17 cellular contexts compared by ENCODE assay signal in the genomic region with DNA sequence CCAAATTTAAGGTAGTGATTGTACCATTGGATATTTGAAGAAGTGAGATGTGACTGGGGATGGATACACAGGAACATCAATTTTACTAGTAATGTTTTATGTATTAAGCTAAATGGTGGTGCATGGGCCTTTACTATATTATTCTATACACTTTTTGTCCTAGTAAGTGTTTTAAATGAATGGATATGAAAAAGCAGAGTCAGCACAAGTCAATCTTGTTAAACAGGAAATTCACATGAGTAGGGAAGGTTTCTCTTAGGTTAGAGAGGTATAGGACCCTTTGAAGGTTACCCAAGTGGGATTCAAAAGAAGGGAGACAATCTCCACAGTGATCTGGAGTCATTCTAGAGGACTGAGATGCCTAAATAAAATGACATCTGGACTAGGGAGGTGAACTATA.
A peak's percentile ranks its signal among the peaks of the same experiment; 100 is the strongest.
DNase-seq lines count a peak whose midpoint lies in the region; ATAC-seq, FAIRE-seq and TF ChIP-seq lines count a peak whose summit lies in the region.
"Had no signal": no experiment of that assay in that cellular context is flagged by ENCODE, and none has a peak within 500 bp of the region (broad histone marks: within the 10 kb centered on the region; RNA-seq: fewer than 3 reads in every experiment).

No MANE protein-coding gene starts in this region.

- H4K91ac ChIP-seq in IMR-90 (ENCODE audit: insufficient read depth, low read depth, low read length), result no peak overlapping the region

- no peak overlapping the region for H2AK5ac ChIP-seq in IMR-90 (ENCODE audit: low read depth, low read length)

- in situ Hi-C loops in IMR-90 (cut with MboI; ENCODE audit: low sequenced_read_pairs), result no loop called here
- in situ Hi-C loops in K562 (cut with MboI), result no loop called here

- FAIRE-seq in K562 (lab: Jason Lieb, UNC), result no peak
- FAIRE-seq: A204.1, G401.6, GM12891 had no signal

- DNase-seq in IMR-90 (no peak), K562 (ENCODE audit: extremely low read depth in 1 of 4, low spot score in 3 of 4) (no peak), foreskin keratinocyte (no peak), substantia nigra (lab: John Stamatoyannopoulos, UW) (no peak), DMS153 treated with DMSO at 0.1 percent for 48 hours (lab: John Stamatoyannopoulos, UW; ENCODE audit: unreplicated experiment) (no peak), NAMALWA (ENCODE audit: low spot score) (no peak), ascending aorta (ENCODE audit: low spot score in 2 of 2) (no peak)
- DNase-seq: BE2C; CD4-positive, alpha-beta memory T cell; DMS79 treated with DMSO at 0.1 percent for 48 hours; EL; GOT3; H9 had no signal

- H3K18ac ChIP-seq in IMR-90 (ENCODE audit: low read depth, low read length), result no peak overlapping the region; the same call in 1 of the 2 replicates

- peaks cover 4% of the 10 kb centered on the region for H3K4me1 ChIP-seq in IMR-90 (ENCODE audit: control insufficient read depth, insufficient read depth, low read length)
- H3K4me1 ChIP-seq in K562 (replicated peaks in 1 of 2; ENCODE audit: control insufficient read depth in 2 of 2, insufficient read depth in 2 of 2, low read length in 2 of 2), result no peaks in the 10 kb centered on the region
- peaks cover 31% of the 10 kb centered on the region for H3K4me1 ChIP-seq in foreskin keratinocyte
- no peaks in the 10 kb centered on the region for H3K4me1 ChIP-seq in ascending aorta
- H3K4me1 ChIP-seq: BE2C had no signal

- no peaks in the 10 kb centered on the region for H3K36me3 ChIP-seq in IMR-90 (ENCODE audit: control insufficient read depth, insufficient read depth, low read length)
- H3K36me3 ChIP-seq in K562 (ENCODE audit: control insufficient read depth, insufficient read depth, low read length), result no peaks in the 10 kb centered on the region
- no peaks in the 10 kb centered on the region for H3K36me3 ChIP-seq in ascending aorta
- H3K36me3 ChIP-seq: BE2C had no signal

- POLR2A ChIA-PET in IMR-90 (lab: Charles Lee; ENCODE audit: unreplicated experiment) (no interaction called here), K562 (lab: Yijun Ruan, JAX) (no interaction called here)

- H3K4ac ChIP-seq in IMR-90 (ENCODE audit: low read depth, low read length), result no peak overlapping the region

- H4K5ac ChIP-seq in IMR-90 (ENCODE audit: low read depth, low read length), result no peak overlapping the region

- no peak overlapping the region for H3K56ac ChIP-seq in IMR-90 (ENCODE audit: extremely low read depth, insufficient read depth, low read length)

- H3K4me2 ChIP-seq in IMR-90 (ENCODE audit: low read depth, low read length) (no peak overlapping the region), K562 (ENCODE audit: insufficient read depth, low read length) (no peak overlapping the region)

- H4K20me1 ChIP-seq in IMR-90 (ENCODE audit: insufficient read depth, low read length) (no peaks in the 10 kb centered on the region), K562 (replicated peaks; ENCODE audit: control insufficient read depth, insufficient read depth, low read length) (no peaks in the 10 kb centered on the region)

- no peak overlapping the region for H2BK20ac ChIP-seq in IMR-90 (ENCODE audit: low read depth, low read length)

- no peak overlapping the region for H2BK5ac ChIP-seq in IMR-90 (ENCODE audit: low read depth, low read length, poor library complexity, severe bottlenecking)

- ATAC-seq in IMR-90 (ENCODE audit: low read depth), result no peak
- no peak for ATAC-seq in K562
- no peak for ATAC-seq in foreskin keratinocyte

- H2AFZ ChIP-seq in IMR-90 (replicated peaks; ENCODE audit: low read length, poor library complexity) (no peak overlapping the region), K562 (ENCODE audit: low read depth, low read length) (no peak overlapping the region)

- TF ChIP-seq POLR2A in IMR-90 (IDR thresholded peaks at IDR 0.05; ENCODE audit: low read depth, low read length) (no peak), K562 (conservative IDR thresholded peaks at IDR 0.05) (no peak)

- H3K9me1 ChIP-seq in IMR-90 (ENCODE audit: insufficient read depth, low read length) (peaks cover 3% of the 10 kb centered on the region; the same call in 1 of the 2 replicates), K562 (ENCODE audit: control insufficient read depth, insufficient read depth, low read length) (no peaks in the 10 kb centered on the region)

- H3K9me3 ChIP-seq in IMR-90 (ENCODE audit: control insufficient read depth, insufficient read depth, low read length) (no peaks in the 10 kb centered on the region), K562 (replicated peaks; ENCODE audit: control insufficient read depth, insufficient read depth, low read depth, low read length) (no peaks in the 10 kb centered on the region), ascending aorta (no peaks in the 10 kb centered on the region)
- H3K9me3 ChIP-seq: BE2C had no signal

- intact Hi-C loops in IMR-90 (cut with micrococcal nuclease), result loop anchor here (10.0 kb wide), 1 partner anchor 145 kb away; no protein-coding TSS in a partner anchor
- intact Hi-C loops in K562 (cut with micrococcal nuclease), result no loop called here
- intact Hi-C loops in ascending aorta (cut with DNase I), result no loop called here

- H3K27ac ChIP-seq in IMR-90 (ENCODE audit: insufficient read depth, low read length) (no peak overlapping the region), K562 (ENCODE audit: extremely low read depth, low read depth, low read length) (no peak overlapping the region), foreskin keratinocyte (peak overlapping the region; percentile 29), substantia nigra (ENCODE audit: low read depth, low read length, poor library complexity, severe bottlenecking) (peak overlapping the region; percentile 65), ascending aorta (no peak overlapping the region)
- H3K27ac ChIP-seq: C4-2B had no signal

- H3K79me2 ChIP-seq in K562 (ENCODE audit: control insufficient read depth, insufficient read depth, low read length), result no peaks in the 10 kb centered on the region

- H3K9ac ChIP-seq in IMR-90 (ENCODE audit: low read depth, low read length), result no peak overlapping the region
- H3K9ac ChIP-seq in K562 (ENCODE audit: insufficient read depth in 1 of 2, low read depth in 2 of 2, low read length in 2 of 2), result no peak overlapping the region

- H2BK120ac ChIP-seq in IMR-90 (ENCODE audit: low read depth, low read length), result no peak overlapping the region

- BruUV-seq in IMR-90 (replicated peaks; lab: Mats Ljungman, UMichigan) (no TSS peak), K562 (replicated peaks; lab: Mats Ljungman, UMichigan) (no TSS peak)

- no peak overlapping the region for H3K14ac ChIP-seq in IMR-90 (replicated peaks; ENCODE audit: low read depth, low read length)

- H2AK9ac ChIP-seq in IMR-90 (replicated peaks; ENCODE audit: low read depth, low read length, poor library complexity), result no peak overlapping the region

- CTCF ChIA-PET in IMR-90 (lab: Yijun Ruan, JAX), result no interaction called here
- CTCF ChIA-PET in K562 (lab: Yijun Ruan, JAX; ENCODE audit: low intra/inter-chr PET ratio), result no interaction called here

- no peaks in the 10 kb centered on the region for H3K79me1 ChIP-seq in IMR-90 (ENCODE audit: low read depth in 1 of 2, low read length in 2 of 2)

- H3K23ac ChIP-seq in IMR-90 (ENCODE audit: low read depth, low read length), result no peak overlapping the region

- H3K4me3 ChIP-seq in IMR-90 (ENCODE audit: insufficient read depth, low read depth, low read length), result no peak overlapping the region
- H3K4me3 ChIP-seq in K562, result no peak overlapping the region
- H3K4me3 ChIP-seq in ascending aorta, result no peak overlapping the region

- TF ChIP-seq CTCF in IMR-90 (conservative IDR thresholded peaks at IDR 0.05; ENCODE audit: low read depth, low read length) (no peak), K562 (IDR thresholded peaks at IDR 0.05 in 2 of 3, conservative IDR thresholded peaks at IDR 0.05 in 1 of 3; ENCODE audit: insufficient read depth in 2 of 3, low read depth in 1 of 3, low read length in 3 of 3) (no peak), foreskin keratinocyte (conservative IDR thresholded peaks at IDR 0.05) (no peak), ascending aorta (IDR thresholded peaks at IDR 0.05) (no peak)

- no peak overlapping the region for H4K8ac ChIP-seq in IMR-90 (ENCODE audit: low read depth in 2 of 2, low read length in 2 of 2)

- TF ChIP-seq RAD21 in IMR-90 (IDR thresholded peaks at IDR 0.05; ENCODE audit: low read length) (no peak), K562 (CRISPR knock-in tag; conservative IDR thresholded peaks at IDR 0.05 in 1 of 2, IDR thresholded peaks at IDR 0.05 in 1 of 2) (no peak)

- H2BK15ac ChIP-seq in IMR-90 (ENCODE audit: low read depth, low read length), result no peak overlapping the region

- H3K27me3 ChIP-seq in IMR-90 (ENCODE audit: control insufficient read depth, insufficient read depth, low read length) (no peaks in the 10 kb centered on the region), K562 (ENCODE audit: control insufficient read depth in 2 of 2, insufficient read depth in 2 of 2, low read length in 2 of 2) (no peaks in the 10 kb centered on the region), foreskin keratinocyte (no peaks in the 10 kb centered on the region), ascending aorta (no peaks in the 10 kb centered on the region)
- H3K27me3 ChIP-seq: BE2C had no signal

- dilution Hi-C loops in IMR-90 (cut with HindIII; ENCODE audit: low sequenced_read_pairs, unreplicated experiment), result no loop called here

- no peak for TF ChIP-seq EP300 in K562 (IDR thresholded peaks at IDR 0.05; ENCODE audit: low read length)

TF ChIP-seq in IMR-90, 13 proteins besides CTCF, POLR2A, EP300 and RAD21 (continues in another document):
- TF ChIP-seq MXI1 (IDR thresholded peaks at IDR 0.05; ENCODE audit: borderline replicate concordance, low read depth, low read length), result no peak
- no peak for TF ChIP-seq BHLHE40 (IDR thresholded peaks at IDR 0.05; ENCODE audit: low read depth, low read length)
- peak; percentile 81 for TF ChIP-seq MAFK (IDR thresholded peaks at IDR 0.05; ENCODE audit: low read depth, low read length)

TF ChIP-seq in K562, 482 proteins besides CTCF, POLR2A, EP300 and RAD21 (continues in another document):
- TF ChIP-seq ZBTB17 (CRISPR knock-in tag; IDR thresholded peaks at IDR 0.05) (no peak), BHLHE40 (IDR thresholded peaks at IDR 0.05; ENCODE audit: low read length) (no peak), ZNF316 (IDR thresholded peaks at IDR 0.05) (peak; percentile 57), PRMT5 (CRISPR knock-in tag; IDR thresholded peaks at IDR 0.05) (no peak)
- TF ChIP-seq, protein P1, sequence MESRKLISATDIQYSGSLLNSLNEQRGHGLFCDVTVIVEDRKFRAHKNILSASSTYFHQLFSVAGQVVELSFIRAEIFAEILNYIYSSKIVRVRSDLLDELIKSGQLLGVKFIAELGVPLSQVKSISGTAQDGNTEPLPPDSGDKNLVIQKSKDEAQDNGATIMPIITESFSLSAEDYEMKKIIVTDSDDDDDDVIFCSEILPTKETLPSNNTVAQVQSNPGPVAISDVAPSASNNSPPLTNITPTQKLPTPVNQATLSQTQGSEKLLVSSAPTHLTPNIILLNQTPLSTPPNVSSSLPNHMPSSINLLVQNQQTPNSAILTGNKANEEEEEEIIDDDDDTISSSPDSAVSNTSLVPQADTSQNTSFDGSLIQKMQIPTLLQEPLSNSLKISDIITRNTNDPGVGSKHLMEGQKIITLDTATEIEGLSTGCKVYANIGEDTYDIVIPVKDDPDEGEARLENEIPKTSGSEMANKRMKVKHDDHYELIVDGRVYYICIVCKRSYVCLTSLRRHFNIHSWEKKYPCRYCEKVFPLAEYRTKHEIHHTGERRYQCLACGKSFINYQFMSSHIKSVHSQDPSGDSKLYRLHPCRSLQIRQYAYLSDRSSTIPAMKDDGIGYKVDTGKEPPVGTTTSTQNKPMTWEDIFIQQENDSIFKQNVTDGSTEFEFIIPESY (CRISPR knock-in tag; IDR thresholded peaks at IDR 0.05), result no peak

Comparison
In these comparisons a context has a peak if more than half of its experiments do, and no peak if none do; other contexts are left out.
1. H3K27ac ChIP-seq: peak in foreskin keratinocyte (single experiment) and substantia nigra (single experiment); none in IMR-90 (single experiment), K562 (single experiment) and ascending aorta (0 of 2).